ENCODE assay signal across 8 cellular contexts in the genomic region with DNA sequence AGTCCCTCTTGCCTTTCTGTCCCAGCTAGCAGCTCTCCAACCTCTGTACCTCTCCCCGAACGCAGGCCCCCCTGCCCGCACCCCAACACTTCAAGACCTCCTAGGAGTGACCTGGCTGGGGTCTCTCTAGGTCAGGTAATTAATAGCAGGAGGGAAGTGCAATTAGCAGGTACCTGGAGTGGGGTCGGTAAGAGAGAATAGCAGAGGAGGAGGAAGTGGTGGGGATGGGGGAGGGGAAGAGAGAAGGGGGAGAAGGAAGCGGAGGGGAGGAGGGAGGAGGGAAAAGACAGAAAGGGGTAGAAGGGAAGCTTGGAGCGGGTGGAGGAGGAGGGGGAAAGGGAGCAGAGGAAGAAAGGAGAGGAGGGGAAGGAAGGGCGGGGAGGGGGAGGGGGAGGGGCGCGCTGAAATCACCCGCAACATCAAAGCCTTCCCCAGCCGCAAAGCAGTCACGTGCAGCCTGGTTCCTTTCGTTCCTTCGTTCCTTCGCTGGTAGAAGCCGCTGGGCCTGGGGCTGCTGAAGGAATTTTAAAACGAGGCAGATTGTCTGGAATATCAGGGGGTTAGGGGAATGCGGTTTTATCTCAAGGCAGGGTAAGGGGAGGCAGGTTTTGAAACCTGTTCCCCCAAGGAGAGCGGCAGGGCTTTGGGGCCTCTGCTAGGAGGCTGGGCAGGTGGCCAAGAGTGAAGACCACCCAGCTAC. TPM values are rescaled to one million over a fixed set of nuclear protein-coding genes. Genes with fewer than 3 reads are reported as not detected.
DNase-seq lines count a peak whose midpoint lies in the region; ATAC-seq lines count a peak whose summit lies in the region.

No MANE protein-coding gene starts in this region.

- ATAC-seq in CD4-positive, CD25-positive, alpha-beta regulatory T cell (ENCODE audit: low read depth in 2 of 2) = peak in 1 of 2 donors; percentile 25
- ATAC-seq in activated T-helper 17 cell treated with anti-CD3 and anti-CD28 coated beads, Interleukin-2, amount 50 U/mL, for 72 hours (replicated peaks) = no peak
- no peak for ATAC-seq in HG03442 (IDR thresholded peaks at IDR 0.05; ENCODE audit: unreplicated experiment)

- H3K4me1 ChIP-seq in CD4-positive, CD25-positive, alpha-beta regulatory T cell (ENCODE audit: control insufficient read depth, insufficient read depth, low read length, poor library complexity, severe bottlenecking) = peaks cover 67% of the 10 kb centered on the region
- peaks cover 58% of the 10 kb centered on the region for H3K4me1 ChIP-seq in mononuclear cell (ENCODE audit: insufficient read depth, low read length)

- peak overlapping the region; percentile 64 for H3K4me3 ChIP-seq in CD4-positive, CD25-positive, alpha-beta regulatory T cell (ENCODE audit: low read depth, low read length)
- H3K4me3 ChIP-seq in mononuclear cell (ENCODE audit: low read length) = peak overlapping the region; percentile 14

- peak overlapping the region; percentile 92 to 98 (median 97) for H3K27ac Mint-ChIP-seq in CD4-positive, CD25-positive, alpha-beta regulatory T cell
- H3K27ac Mint-ChIP-seq in activated T-helper 17 cell treated with anti-CD3 and anti-CD28 coated beads, Interleukin-2, amount 50 U/mL, for 72 hours = peak overlapping the region; percentile 60

- peaks cover 4% of the 10 kb centered on the region for H3K27me3 Mint-ChIP-seq in CD4-positive, CD25-positive, alpha-beta regulatory T cell
- H3K27me3 Mint-ChIP-seq in activated T-helper 17 cell treated with anti-CD3 and anti-CD28 coated beads, Interleukin-2, amount 50 U/mL, for 72 hours = no peaks in the 10 kb centered on the region

- H3K4me1 Mint-ChIP-seq in CD4-positive, CD25-positive, alpha-beta regulatory T cell = peaks cover 0 to 94% (median 36%) of the 10 kb centered on the region in 4 donors
- H3K4me1 Mint-ChIP-seq in activated T-helper 17 cell treated with anti-CD3 and anti-CD28 coated beads, Interleukin-2, amount 50 U/mL, for 72 hours = peaks cover 29% of the 10 kb centered on the region

- peak; percentile 60 to 80 (median 62) for DNase-seq in CD4-positive, CD25-positive, alpha-beta regulatory T cell
- DNase-seq in NOMO-1 treated with dmso at 0.1 percent for 144 hours (lab: John Stamatoyannopoulos, UW; ENCODE audit: unreplicated experiment) (peak; percentile 80), NCI-H510A (lab: John Stamatoyannopoulos, UW) (no peak), SW 1271 (lab: John Stamatoyannopoulos, UW) (no peak), dedifferentiated amniotic fluid mesenchymal stem cell (ENCODE audit: extremely low spot score) (no peak)

- no peaks in the 10 kb centered on the region for H3K27me3 ChIP-seq in CD4-positive, CD25-positive, alpha-beta regulatory T cell (ENCODE audit: control insufficient read depth, insufficient read depth, low read length)
- H3K27me3 ChIP-seq in mononuclear cell (ENCODE audit: insufficient read depth, low read length) = no peaks in the 10 kb centered on the region

- peak overlapping the region; percentile 86 for H3K27ac ChIP-seq in CD4-positive, CD25-positive, alpha-beta regulatory T cell (ENCODE audit: insufficient read depth, low read length, poor library complexity, severe bottlenecking)

- H3K9me3 ChIP-seq in CD4-positive, CD25-positive, alpha-beta regulatory T cell (ENCODE audit: control insufficient read depth in 2 of 2, low read length in 2 of 2) = no peaks in the 10 kb centered on the region
- H3K9me3 ChIP-seq in mononuclear cell (ENCODE audit: low read depth, low read length) = no peaks in the 10 kb centered on the region

- peak overlapping the region; percentile 50 to 86 (median 85) for H3K4me3 Mint-ChIP-seq in CD4-positive, CD25-positive, alpha-beta regulatory T cell
- H3K4me3 Mint-ChIP-seq in activated T-helper 17 cell treated with anti-CD3 and anti-CD28 coated beads, Interleukin-2, amount 50 U/mL, for 72 hours = peak overlapping the region; percentile 62

- H3K36me3 ChIP-seq in CD4-positive, CD25-positive, alpha-beta regulatory T cell (ENCODE audit: control insufficient read depth, insufficient read depth, low read length) = no peaks in the 10 kb centered on the region

- peaks cover 0 to 1% (median 0%) of the 10 kb centered on the region in 7 donors for H3K9me3 Mint-ChIP-seq in CD4-positive, CD25-positive, alpha-beta regulatory T cell
- H3K9me3 Mint-ChIP-seq in activated T-helper 17 cell treated with anti-CD3 and anti-CD28 coated beads, Interleukin-2, amount 50 U/mL, for 72 hours = no peaks in the 10 kb centered on the region

- H3K36me3 Mint-ChIP-seq in CD4-positive, CD25-positive, alpha-beta regulatory T cell = no peaks in the 10 kb centered on the region
- H3K36me3 Mint-ChIP-seq in activated T-helper 17 cell treated with anti-CD3 and anti-CD28 coated beads, Interleukin-2, amount 50 U/mL, for 72 hours (ENCODE audit: low read depth) = no peaks in the 10 kb centered on the region

RNA-seq across cellular contexts. Expression of a gene that starts 29.3 kb away (rescaled TPM):
- total RNA-seq in CD4-positive, CD25-positive, alpha-beta regulatory T cell = 101 TPM
- 1 to 10 TPM; 1.4 to 2.1 (median 1.9) TPM for polyA plus RNA-seq in CD4-positive, CD25-positive, alpha-beta regulatory T cell
- total RNA-seq in activated T-helper 17 cell treated with anti-CD3 and anti-CD28 coated beads, Interleukin-2, amount 50 U/mL, for 72 hours = 10 to 100 TPM; 61.2 to 72.5 TPM
- total RNA-seq in mononuclear cell = 53.8 TPM

Comparison
In these comparisons a context has a peak if more than half of its experiments do, and no peak if none do; other contexts are left out.
1. DNase-seq: peak in CD4-positive, CD25-positive, alpha-beta regulatory T cell (3 of 3) and NOMO-1 treated with dmso at 0.1 percent for 144 hours (single experiment); none in NCI-H510A (single experiment), SW 1271 (0 of 2) and dedifferentiated amniotic fluid mesenchymal stem cell (single experiment).